1 cellular context compared by ENCODE assay signal in genomic region chr19:11361771-11362731, GRCh38.
TF ChIP-seq lines count a peak whose summit lies in the region.

No MANE protein-coding gene starts in this region.

TF ChIP-seq in HEK293, 187 proteins besides CTCF, POLR2A, EP300 and RAD21 (continued from another document):
- TF ChIP-seq ZFHX2 (tag by site-specific recombination; conservative IDR thresholded peaks at IDR 0.05) (no peak), ZNF362 (tag by site-specific recombination; IDR thresholded peaks at IDR 0.05) (no peak), ZNF510 (tag by site-specific recombination; IDR thresholded peaks at IDR 0.05; ENCODE audit: insufficient replicate concordance) (no peak), ZNF10 (tag by site-specific recombination; IDR thresholded peaks at IDR 0.05) (no peak), ZNF394 (tag by site-specific recombination; IDR thresholded peaks at IDR 0.05; ENCODE audit: borderline replicate concordance) (no peak), ZSCAN5A (tag by site-specific recombination; IDR thresholded peaks at IDR 0.05) (no peak), ZNF768 (tag by site-specific recombination; IDR thresholded peaks at IDR 0.05) (no peak), ZNF37A (tag by site-specific recombination; IDR thresholded peaks at IDR 0.05) (no peak), TRIM28 (IDR thresholded peaks at IDR 0.05; ENCODE audit: borderline replicate concordance, low read length) (no peak), ZIC2 (tag by site-specific recombination; IDR thresholded peaks at IDR 0.05) (0 out of 2 replicates have a peak, but pooled peaks have one; percentile 35), KLF1 (tag by site-specific recombination; IDR thresholded peaks at IDR 0.05) (0 out of 2 replicates have a peak, but pooled peaks have one; percentile 25), ZNF610 (tag by site-specific recombination; IDR thresholded peaks at IDR 0.05; ENCODE audit: borderline replicate concordance) (no peak), GLIS2 (tag by site-specific recombination; IDR thresholded peaks at IDR 0.05) (peak; percentile 25; the same call in 1 of the 2 replicates), SALL2 (tag by site-specific recombination; IDR thresholded peaks at IDR 0.05; ENCODE audit: borderline replicate concordance) (no peak), ZNF155 (tag by site-specific recombination; IDR thresholded peaks at IDR 0.05) (no peak), ZFP37 (tag by site-specific recombination; IDR thresholded peaks at IDR 0.05) (no peak), ZBTB6 (tag by site-specific recombination; IDR thresholded peaks at IDR 0.05) (no peak), BCL11B (tag by site-specific recombination; IDR thresholded peaks at IDR 0.05; ENCODE audit: low read depth) (no peak), ZNF670 (tag by site-specific recombination; IDR thresholded peaks at IDR 0.05; ENCODE audit: low read depth) (no peak), KLF10 (tag by site-specific recombination; IDR thresholded peaks at IDR 0.05) (no peak), ZNF175 (tag by site-specific recombination; IDR thresholded peaks at IDR 0.05) (no peak), ZNF423 (tag by site-specific recombination; IDR thresholded peaks at IDR 0.05) (no peak), GLI4 (tag by site-specific recombination; IDR thresholded peaks at IDR 0.05) (no peak), PRDM1 (tag by site-specific recombination; IDR thresholded peaks at IDR 0.05) (no peak), ZNF132 (tag by site-specific recombination; IDR thresholded peaks at IDR 0.05; ENCODE audit: borderline replicate concordance) (no peak), ZNF302 (tag by site-specific recombination; IDR thresholded peaks at IDR 0.05; ENCODE audit: low read depth) (no peak)
- TF ChIP-seq, protein P1, sequence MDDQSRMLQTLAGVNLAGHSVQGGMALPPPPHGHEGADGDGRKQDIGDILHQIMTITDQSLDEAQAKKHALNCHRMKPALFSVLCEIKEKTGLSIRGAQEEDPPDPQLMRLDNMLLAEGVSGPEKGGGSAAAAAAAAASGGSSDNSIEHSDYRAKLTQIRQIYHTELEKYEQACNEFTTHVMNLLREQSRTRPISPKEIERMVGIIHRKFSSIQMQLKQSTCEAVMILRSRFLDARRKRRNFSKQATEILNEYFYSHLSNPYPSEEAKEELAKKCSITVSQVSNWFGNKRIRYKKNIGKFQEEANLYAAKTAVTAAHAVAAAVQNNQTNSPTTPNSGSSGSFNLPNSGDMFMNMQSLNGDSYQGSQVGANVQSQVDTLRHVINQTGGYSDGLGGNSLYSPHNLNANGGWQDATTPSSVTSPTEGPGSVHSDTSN (CRISPR knock-in tag; IDR thresholded peaks at IDR 0.05), result no peak
- TF ChIP-seq, protein P2, sequence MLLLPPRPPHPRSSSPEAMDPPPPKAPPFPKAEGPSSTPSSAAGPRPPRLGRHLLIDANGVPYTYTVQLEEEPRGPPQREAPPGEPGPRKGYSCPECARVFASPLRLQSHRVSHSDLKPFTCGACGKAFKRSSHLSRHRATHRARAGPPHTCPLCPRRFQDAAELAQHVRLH (tag by site-specific recombination; IDR thresholded peaks at IDR 0.05), result no peak
- TF ChIP-seq, protein P3, sequence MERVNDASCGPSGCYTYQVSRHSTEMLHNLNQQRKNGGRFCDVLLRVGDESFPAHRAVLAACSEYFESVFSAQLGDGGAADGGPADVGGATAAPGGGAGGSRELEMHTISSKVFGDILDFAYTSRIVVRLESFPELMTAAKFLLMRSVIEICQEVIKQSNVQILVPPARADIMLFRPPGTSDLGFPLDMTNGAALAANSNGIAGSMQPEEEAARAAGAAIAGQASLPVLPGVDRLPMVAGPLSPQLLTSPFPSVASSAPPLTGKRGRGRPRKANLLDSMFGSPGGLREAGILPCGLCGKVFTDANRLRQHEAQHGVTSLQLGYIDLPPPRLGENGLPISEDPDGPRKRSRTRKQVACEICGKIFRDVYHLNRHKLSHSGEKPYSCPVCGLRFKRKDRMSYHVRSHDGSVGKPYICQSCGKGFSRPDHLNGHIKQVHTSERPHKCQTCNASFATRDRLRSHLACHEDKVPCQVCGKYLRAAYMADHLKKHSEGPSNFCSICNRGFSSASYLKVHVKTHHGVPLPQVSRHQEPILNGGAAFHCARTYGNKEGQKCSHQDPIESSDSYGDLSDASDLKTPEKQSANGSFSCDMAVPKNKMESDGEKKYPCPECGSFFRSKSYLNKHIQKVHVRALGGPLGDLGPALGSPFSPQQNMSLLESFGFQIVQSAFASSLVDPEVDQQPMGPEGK (tag by site-specific recombination; IDR thresholded peaks at IDR 0.05), result 0 out of 2 replicates have a peak, but pooled peaks have one; percentile 13
- TF ChIP-seq, protein P4, sequence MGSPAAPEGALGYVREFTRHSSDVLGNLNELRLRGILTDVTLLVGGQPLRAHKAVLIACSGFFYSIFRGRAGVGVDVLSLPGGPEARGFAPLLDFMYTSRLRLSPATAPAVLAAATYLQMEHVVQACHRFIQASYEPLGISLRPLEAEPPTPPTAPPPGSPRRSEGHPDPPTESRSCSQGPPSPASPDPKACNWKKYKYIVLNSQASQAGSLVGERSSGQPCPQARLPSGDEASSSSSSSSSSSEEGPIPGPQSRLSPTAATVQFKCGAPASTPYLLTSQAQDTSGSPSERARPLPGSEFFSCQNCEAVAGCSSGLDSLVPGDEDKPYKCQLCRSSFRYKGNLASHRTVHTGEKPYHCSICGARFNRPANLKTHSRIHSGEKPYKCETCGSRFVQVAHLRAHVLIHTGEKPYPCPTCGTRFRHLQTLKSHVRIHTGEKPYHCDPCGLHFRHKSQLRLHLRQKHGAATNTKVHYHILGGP (tag by site-specific recombination; IDR thresholded peaks at IDR 0.05), result no peak
- TF ChIP-seq, protein P5, sequence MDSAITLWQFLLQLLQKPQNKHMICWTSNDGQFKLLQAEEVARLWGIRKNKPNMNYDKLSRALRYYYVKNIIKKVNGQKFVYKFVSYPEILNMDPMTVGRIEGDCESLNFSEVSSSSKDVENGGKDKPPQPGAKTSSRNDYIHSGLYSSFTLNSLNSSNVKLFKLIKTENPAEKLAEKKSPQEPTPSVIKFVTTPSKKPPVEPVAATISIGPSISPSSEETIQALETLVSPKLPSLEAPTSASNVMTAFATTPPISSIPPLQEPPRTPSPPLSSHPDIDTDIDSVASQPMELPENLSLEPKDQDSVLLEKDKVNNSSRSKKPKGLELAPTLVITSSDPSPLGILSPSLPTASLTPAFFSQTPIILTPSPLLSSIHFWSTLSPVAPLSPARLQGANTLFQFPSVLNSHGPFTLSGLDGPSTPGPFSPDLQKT (IDR thresholded peaks at IDR 0.05; ENCODE audit: borderline replicate concordance, low read depth, low read length), result no peak
